In the genomic region with DNA sequence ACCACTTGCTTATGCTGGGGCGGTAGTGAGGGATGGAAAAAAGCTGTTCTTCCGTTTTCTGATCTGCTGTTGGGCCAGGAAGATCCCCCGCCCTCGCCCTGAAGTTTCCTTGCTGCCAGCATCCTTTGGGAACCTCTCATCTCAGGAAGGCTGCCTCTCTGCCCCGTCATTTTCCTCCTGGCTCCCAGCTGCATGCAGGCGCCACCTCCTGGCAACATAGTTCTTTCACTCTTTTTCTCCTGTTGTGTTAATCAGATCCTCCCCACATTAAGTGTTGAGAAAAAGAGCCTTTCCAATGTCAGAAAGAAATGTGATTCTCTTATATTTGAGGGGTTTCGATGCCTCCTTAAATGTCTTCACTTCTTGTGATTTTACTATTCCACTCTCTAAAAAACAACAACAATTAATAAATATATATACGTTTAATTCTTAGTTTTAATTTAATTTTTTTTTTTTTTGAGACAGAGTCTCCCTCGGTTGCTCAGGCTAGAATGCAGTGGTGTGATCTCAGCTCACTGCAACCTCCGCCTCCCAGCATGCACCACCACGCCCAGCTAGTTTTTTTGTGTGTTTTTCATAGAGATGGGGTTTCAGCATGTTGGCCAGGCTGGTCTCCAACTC, we compare ENCODE assay signal across 8 cellular contexts.
DNase-seq lines count a peak whose midpoint lies in the region; ATAC-seq and TF ChIP-seq lines count a peak whose summit lies in the region.

No MANE protein-coding gene starts in this region.

- DNase-seq in AG08396 (ENCODE audit: low spot score) (peak; percentile 82), LNCaP clone FGC (ENCODE audit: low read depth) (no peak), RKO (ENCODE audit: low spot score) (peak; percentile 86), foreskin keratinocyte (peak in 1 of 2 donors; percentile 75), ovary (peak; percentile 62 to 80 (median 75)), aorta (peak; percentile 78 to 88)
- DNase-seq in activated effector memory CD4-positive, alpha-beta T cell treated with anti-CD3 and anti-CD28 coated beads, Interleukin-2, amount 50 U/mL, for 16 hours = peak; percentile 81

- H3K4me1 ChIP-seq in foreskin keratinocyte (peaks cover 31% of the 10 kb centered on the region), ovary (ENCODE audit: insufficient read depth) (no peaks in the 10 kb centered on the region), aorta (ENCODE audit: control insufficient read depth in 1 of 2, insufficient read depth in 2 of 2, low read length in 2 of 2) (no peaks in the 10 kb centered on the region)

- TF ChIP-seq CTCF in LNCaP clone FGC (IDR thresholded peaks at IDR 0.05; ENCODE audit: control insufficient read depth, extremely low read depth, insufficient read depth) = peak; percentile 94
- peak; percentile 94 for TF ChIP-seq CTCF in foreskin keratinocyte (conservative IDR thresholded peaks at IDR 0.05)
- peak; percentile 58 to 70 (median 70) for TF ChIP-seq CTCF in ovary (IDR thresholded peaks at IDR 0.05)

- ATAC-seq in GM18858 (IDR thresholded peaks at IDR 0.05; ENCODE audit: unreplicated experiment) = peak; percentile 57
- peak; percentile 66 for ATAC-seq in foreskin keratinocyte
- peak; percentile 82 for ATAC-seq in aorta (ENCODE audit: low FRiP score)

- H3K36me3 ChIP-seq in ovary (no peaks in the 10 kb centered on the region), aorta (ENCODE audit: control insufficient read depth in 1 of 2, insufficient read depth in 2 of 2, low read length in 1 of 2) (no peaks in the 10 kb centered on the region)

- H3K9me3 ChIP-seq in ovary (no peaks in the 10 kb centered on the region), aorta (ENCODE audit: control insufficient read depth, low read length) (no peaks in the 10 kb centered on the region)

- WGBS in ovary, 3 donors = 21 to 26% (median 24%) methylated on average over 11 of the region's 11 CpGs
- 22 to 23% methylated on average over 11 of the region's 11 CpGs for WGBS in aorta, 2 donors

- H3K4me3 ChIP-seq in LNCaP clone FGC (ENCODE audit: low read depth, low read length) (no peak overlapping the region), ovary (no peak overlapping the region), aorta (ENCODE audit: low read length in 2 of 2) (no peak overlapping the region)

- no peak for TF ChIP-seq EP300 in ovary (IDR thresholded peaks at IDR 0.05)

- H3K27ac ChIP-seq in foreskin keratinocyte (peak overlapping the region; percentile 68), ovary (no peak overlapping the region), aorta (ENCODE audit: low read depth in 1 of 2, low read length in 2 of 2) (no peak overlapping the region)

- no peaks in the 10 kb centered on the region for H3K27me3 ChIP-seq in foreskin keratinocyte
- H3K27me3 ChIP-seq in ovary = no peaks in the 10 kb centered on the region
- H3K27me3 ChIP-seq in aorta (ENCODE audit: control insufficient read depth in 1 of 2, insufficient read depth in 2 of 2, low read length in 1 of 2) = no peaks in the 10 kb centered on the region

- TF ChIP-seq POLR2A in ovary (IDR thresholded peaks at IDR 0.05) = no peak

- intact Hi-C loops in ovary (cut with DNase I) = loop anchor here in 1 of 4 donors (5.0 kb wide), 1 partner anchor 164 kb away; no protein-coding TSS in a partner anchor
- intact Hi-C loops in aorta (cut with DNase I) = loop anchor here (1.0 to 2.0 kb wide), 2 partner anchors 165 to 166 kb away; no protein-coding TSS in a partner anchor
